In genomic region chr2:84271987-84272386, GRCh38 we compare ENCODE assay signal across 6 cellular contexts.
"Had no signal": no experiment of that assay in that cellular context is flagged by ENCODE, and none has a peak within 500 bp of the region (broad histone marks: within the 10 kb centered on the region; RNA-seq: fewer than 3 reads in every experiment).

No MANE protein-coding gene starts in this region.

- H2AFZ ChIP-seq: GM23338 had no signal

- ATAC-seq: GM23338 had no signal

- FAIRE-seq: H1, H54, HTR-8/SVneo had no signal

- H3K4me2 ChIP-seq: GM23338 had no signal

- DNase-seq: H9, HCEC 1CT had no signal

- H3K4me3 ChIP-seq: GM23338 had no signal
